1 cellular context compared by ENCODE assay signal in the genomic region with DNA sequence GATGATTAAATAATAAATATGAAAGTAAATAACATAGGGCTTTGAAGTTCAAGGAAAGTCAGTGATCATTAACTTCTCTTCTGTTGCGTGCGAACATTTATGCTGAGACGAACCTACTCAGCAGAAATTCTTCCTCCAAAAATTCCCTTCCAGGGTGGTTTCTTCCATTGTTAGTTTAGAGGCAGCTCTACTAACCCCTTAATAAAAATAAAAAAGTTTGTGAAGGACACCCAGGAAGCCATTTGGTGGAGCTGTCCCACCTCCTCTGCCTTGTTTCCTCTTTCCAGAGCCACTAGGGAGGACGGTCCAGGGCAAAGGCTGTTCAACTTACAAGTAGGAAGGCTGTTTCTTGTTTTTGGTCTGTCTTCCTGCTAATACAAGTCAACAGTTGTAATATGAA.
TF ChIP-seq lines count a peak whose summit lies in the region.

No MANE protein-coding gene starts in this region.

TF ChIP-seq in SK-N-SH, 30 proteins besides CTCF, POLR2A, EP300 and RAD21 (continued from another document):
- TF ChIP-seq, protein P1, sequence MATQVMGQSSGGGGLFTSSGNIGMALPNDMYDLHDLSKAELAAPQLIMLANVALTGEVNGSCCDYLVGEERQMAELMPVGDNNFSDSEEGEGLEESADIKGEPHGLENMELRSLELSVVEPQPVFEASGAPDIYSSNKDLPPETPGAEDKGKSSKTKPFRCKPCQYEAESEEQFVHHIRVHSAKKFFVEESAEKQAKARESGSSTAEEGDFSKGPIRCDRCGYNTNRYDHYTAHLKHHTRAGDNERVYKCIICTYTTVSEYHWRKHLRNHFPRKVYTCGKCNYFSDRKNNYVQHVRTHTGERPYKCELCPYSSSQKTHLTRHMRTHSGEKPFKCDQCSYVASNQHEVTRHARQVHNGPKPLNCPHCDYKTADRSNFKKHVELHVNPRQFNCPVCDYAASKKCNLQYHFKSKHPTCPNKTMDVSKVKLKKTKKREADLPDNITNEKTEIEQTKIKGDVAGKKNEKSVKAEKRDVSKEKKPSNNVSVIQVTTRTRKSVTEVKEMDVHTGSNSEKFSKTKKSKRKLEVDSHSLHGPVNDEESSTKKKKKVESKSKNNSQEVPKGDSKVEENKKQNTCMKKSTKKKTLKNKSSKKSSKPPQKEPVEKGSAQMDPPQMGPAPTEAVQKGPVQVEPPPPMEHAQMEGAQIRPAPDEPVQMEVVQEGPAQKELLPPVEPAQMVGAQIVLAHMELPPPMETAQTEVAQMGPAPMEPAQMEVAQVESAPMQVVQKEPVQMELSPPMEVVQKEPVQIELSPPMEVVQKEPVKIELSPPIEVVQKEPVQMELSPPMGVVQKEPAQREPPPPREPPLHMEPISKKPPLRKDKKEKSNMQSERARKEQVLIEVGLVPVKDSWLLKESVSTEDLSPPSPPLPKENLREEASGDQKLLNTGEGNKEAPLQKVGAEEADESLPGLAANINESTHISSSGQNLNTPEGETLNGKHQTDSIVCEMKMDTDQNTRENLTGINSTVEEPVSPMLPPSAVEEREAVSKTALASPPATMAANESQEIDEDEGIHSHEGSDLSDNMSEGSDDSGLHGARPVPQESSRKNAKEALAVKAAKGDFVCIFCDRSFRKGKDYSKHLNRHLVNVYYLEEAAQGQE (IDR thresholded peaks at IDR 0.05; ENCODE audit: low read depth, low read length), result no peak
- TF ChIP-seq FOXJ3 (CRISPR knock-in tag; IDR thresholded peaks at IDR 0.05) (no peak), JUND (IDR thresholded peaks at IDR 0.05) (no peak), FOSL2 (IDR thresholded peaks at IDR 0.05; ENCODE audit: borderline replicate concordance, low read depth) (no peak), SMC3 (IDR thresholded peaks at IDR 0.05; ENCODE audit: low read depth, low read length) (no peak), POLR2AphosphoS5 (IDR thresholded peaks at IDR 0.05; ENCODE audit: low read depth, low read length) (no peak), NFIC (IDR thresholded peaks at IDR 0.05; ENCODE audit: borderline replicate concordance) (no peak), CHD2 (IDR thresholded peaks at IDR 0.05; ENCODE audit: low read length, partially characterized antibody) (no peak), RFX5 (IDR thresholded peaks at IDR 0.05; ENCODE audit: low read length) (no peak), MEF2A (IDR thresholded peaks at IDR 0.05; ENCODE audit: borderline replicate concordance, low read depth) (no peak), TAF1 (IDR thresholded peaks at IDR 0.05; ENCODE audit: borderline replicate concordance, low read depth, low read length) (no peak), RCOR1 (IDR thresholded peaks at IDR 0.05; ENCODE audit: low read length) (no peak), ELF1 (IDR thresholded peaks at IDR 0.05) (no peak), GATA2 (CRISPR knock-in tag; IDR thresholded peaks at IDR 0.05) (no peak)
- TF ChIP-seq, protein P2, sequence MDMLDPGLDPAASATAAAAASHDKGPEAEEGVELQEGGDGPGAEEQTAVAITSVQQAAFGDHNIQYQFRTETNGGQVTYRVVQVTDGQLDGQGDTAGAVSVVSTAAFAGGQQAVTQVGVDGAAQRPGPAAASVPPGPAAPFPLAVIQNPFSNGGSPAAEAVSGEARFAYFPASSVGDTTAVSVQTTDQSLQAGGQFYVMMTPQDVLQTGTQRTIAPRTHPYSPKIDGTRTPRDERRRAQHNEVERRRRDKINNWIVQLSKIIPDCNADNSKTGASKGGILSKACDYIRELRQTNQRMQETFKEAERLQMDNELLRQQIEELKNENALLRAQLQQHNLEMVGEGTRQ (IDR thresholded peaks at IDR 0.05; ENCODE audit: borderline replicate concordance, low read depth, low read length), result no peak
